Comparison of ENCODE assay signal across 1 cellular context in the genomic region with DNA sequence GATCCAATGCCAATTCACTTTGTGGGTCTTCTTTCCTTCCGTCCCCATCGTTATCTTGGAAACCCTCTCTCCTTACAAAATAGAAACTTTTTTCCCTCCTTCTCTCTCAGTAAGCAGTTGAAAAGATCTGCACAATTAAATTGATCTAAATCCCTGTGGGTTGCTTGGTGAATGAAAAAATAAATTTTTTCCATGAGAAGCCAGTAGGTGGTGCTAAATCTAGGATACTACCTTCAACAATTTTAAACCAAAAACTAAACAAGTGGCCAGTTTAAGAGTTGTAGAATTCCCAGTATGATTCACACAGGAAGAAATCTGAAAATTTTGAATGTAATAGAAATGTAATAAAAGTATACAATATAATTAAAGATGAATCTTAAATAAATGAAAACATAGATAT.
TF ChIP-seq lines count a peak whose summit lies in the region.

No MANE protein-coding gene starts in this region.

TF ChIP-seq in HCT116, 20 proteins besides CTCF, POLR2A, EP300 and RAD21:
- TF ChIP-seq CBX3 (IDR thresholded peaks at IDR 0.05; ENCODE audit: low read depth) (no peak), POLR2AphosphoS5 (IDR thresholded peaks at IDR 0.05; ENCODE audit: low read depth, low read length) (no peak), SRF (IDR thresholded peaks at IDR 0.05; ENCODE audit: low read depth) (no peak)
